Comparison of ENCODE assay signal across 8 cellular contexts in genomic region chr9:129351642-129352151, GRCh38.
DNase-seq lines count a peak whose midpoint lies in the region; ATAC-seq and TF ChIP-seq lines count a peak whose summit lies in the region.

No MANE protein-coding gene starts in this region.

- H3K9me3 ChIP-seq in BLaER1 (peaks cover 15% of the 10 kb centered on the region), OCI-LY7 (ENCODE audit: low read length) (no peaks in the 10 kb centered on the region)

- peak overlapping the region; percentile 83 for H3K4me3 Mint-ChIP-seq in neural crest cell

- H3K27ac ChIP-seq in BLaER1 (peak overlapping the region; percentile 85), OCI-LY7 (ENCODE audit: low read depth, low read length, poor library complexity, severe bottlenecking) (no peak overlapping the region)

- H3K36me3 Mint-ChIP-seq in neural crest cell (ENCODE audit: low read depth): no peaks in the 10 kb centered on the region

- ATAC-seq in HG03378 (IDR thresholded peaks at IDR 0.05; ENCODE audit: unreplicated experiment): no peak

- H3K27ac Mint-ChIP-seq in neural crest cell (ENCODE audit: unreplicated experiment): peak overlapping the region; percentile 35

- H3K4me1 Mint-ChIP-seq in neural crest cell: peaks cover 23% of the 10 kb centered on the region

- no TSS peak for BruUV-seq in OCI-LY7 (replicated peaks; lab: Mats Ljungman, UMichigan)

- intact Hi-C loops in OCI-LY7 (cut with micrococcal nuclease; ENCODE audit: unreplicated experiment): no loop called here

- CTCF ChIA-PET in OCI-LY7 (lab: Charles Lee; ENCODE audit: unreplicated experiment): no interaction called here

- H3K79me2 ChIP-seq in OCI-LY7 (ENCODE audit: insufficient read depth, low read depth, low read length): no peaks in the 10 kb centered on the region

- H3K4me2 ChIP-seq in BLaER1: peak overlapping the region; percentile 92
- peak overlapping the region; percentile 30; the same call in 1 of the 2 replicates for H3K4me2 ChIP-seq in OCI-LY7 (ENCODE audit: low read length)

- 0 out of 2 replicates have a peak overlapping the region, but pooled peaks have one; percentile 48 for H2AFZ ChIP-seq in OCI-LY7 (ENCODE audit: low read length)

- H4K20me1 ChIP-seq in BLaER1: no peaks in the 10 kb centered on the region
- H4K20me1 ChIP-seq in OCI-LY7 (ENCODE audit: insufficient read depth, low read length): no peaks in the 10 kb centered on the region

- DNase-seq in OCI-LY7 (ENCODE audit: low spot score) (no peak), epithelial cell of esophagus (ENCODE audit: low read depth) (no peak), neural crest cell (ENCODE audit: low read depth, low spot score) (no peak), NCI-H2107 treated with DMSO at 0.1 percent for 48 hours (lab: John Stamatoyannopoulos, UW; ENCODE audit: unreplicated experiment) (no peak), NCI-H2196 treated with DMSO at 0.1 percent for 48 hours (lab: John Stamatoyannopoulos, UW; ENCODE audit: unreplicated experiment) (no peak), AG20443 (ENCODE audit: low spot score) (no peak)

- TF ChIP-seq CTCF in OCI-LY7 (conservative IDR thresholded peaks at IDR 0.05; ENCODE audit: low read length): no peak
- no peak for TF ChIP-seq CTCF in epithelial cell of esophagus (IDR thresholded peaks at IDR 0.05; ENCODE audit: insufficient read depth, low read depth, low read length, missing control alignments)
- no peak for TF ChIP-seq CTCF in neural crest cell (conservative IDR thresholded peaks at IDR 0.05)

- no peaks in the 10 kb centered on the region for H3K27me3 Mint-ChIP-seq in neural crest cell (ENCODE audit: low read depth)

- H3K4me3 ChIP-seq in BLaER1 (peak overlapping the region; percentile 66), OCI-LY7 (ENCODE audit: low read depth, low read length, poor library complexity, severe bottlenecking) (no peak overlapping the region), epithelial cell of esophagus (ENCODE audit: low read length) (peak overlapping the region; percentile 35)

- peaks cover 4% of the 10 kb centered on the region for H3K9me3 Mint-ChIP-seq in neural crest cell

- H3K4me1 ChIP-seq in BLaER1 (peaks cover 69% of the 10 kb centered on the region), OCI-LY7 (ENCODE audit: insufficient read depth, low read length, poor library complexity, severe bottlenecking) (peaks cover 1% of the 10 kb centered on the region)

- peaks cover 4% of the 10 kb centered on the region; the same call in 1 of the 2 replicates for H3K36me3 ChIP-seq in BLaER1
- H3K36me3 ChIP-seq in OCI-LY7 (ENCODE audit: insufficient read depth, low read length): no peaks in the 10 kb centered on the region

- POLR2A ChIA-PET in OCI-LY7 (lab: Charles Lee): no interaction called here

- no peaks in the 10 kb centered on the region for H3K9me2 ChIP-seq in OCI-LY7 (ENCODE audit: insufficient read depth, low read length)

- no peaks in the 10 kb centered on the region for H3K27me3 ChIP-seq in BLaER1

- peak overlapping the region; percentile 73 for H3K9ac ChIP-seq in BLaER1
